24 cellular contexts compared by ENCODE assay signal in the genomic region with DNA sequence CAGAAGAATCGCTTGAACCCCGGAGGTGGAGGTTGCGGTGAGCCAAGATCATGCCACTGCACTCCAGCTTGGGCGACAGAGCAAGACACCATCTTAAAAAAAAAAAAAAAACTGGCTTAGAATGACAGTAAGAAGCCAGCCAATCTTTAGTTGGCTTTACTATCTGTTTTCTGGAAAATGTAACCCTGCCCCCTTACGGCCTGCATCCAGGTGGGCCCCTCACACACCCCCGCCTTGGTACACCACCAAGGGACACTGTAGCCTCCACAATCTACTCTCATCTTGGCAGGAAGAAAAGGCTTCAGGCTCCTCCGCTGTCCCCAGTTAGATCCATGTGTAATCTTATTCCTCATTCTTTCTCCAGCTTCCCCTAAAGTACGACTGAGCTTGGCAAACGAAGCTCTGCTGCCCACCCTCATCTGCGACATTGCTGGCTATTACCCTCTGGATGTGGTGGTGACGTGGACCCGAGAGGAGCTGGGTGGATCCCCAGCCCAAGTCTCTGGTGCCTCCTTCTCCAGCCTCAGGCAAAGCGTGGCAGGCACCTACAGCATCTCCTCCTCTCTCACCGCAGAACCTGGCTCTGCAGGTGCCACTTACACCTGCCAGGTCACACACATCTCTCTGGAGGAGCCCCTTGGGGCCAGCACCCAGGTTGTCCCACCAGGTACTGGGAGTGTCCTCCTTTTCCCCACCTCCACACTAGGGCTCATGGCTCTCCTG. TPM values are rescaled to one million over a fixed set of nuclear protein-coding genes. Genes with fewer than 3 reads are reported as not detected.
DNase-seq lines count a peak whose midpoint lies in the region; ATAC-seq and TF ChIP-seq lines count a peak whose summit lies in the region.
"Had no signal": no experiment of that assay in that cellular context is flagged by ENCODE, and none has a peak within 500 bp of the region (broad histone marks: within the 10 kb centered on the region; RNA-seq: fewer than 3 reads in every experiment).

No MANE protein-coding gene starts in this region.

- TF ChIP-seq CTCF in adrenal gland (IDR thresholded peaks at IDR 0.05): no peak
- TF ChIP-seq CTCF in breast epithelium (IDR thresholded peaks at IDR 0.05): no peak

- H3K9me3 ChIP-seq in adrenal gland (replicated peaks in 1 of 3) (no peaks in the 10 kb centered on the region), breast epithelium (no peaks in the 10 kb centered on the region)
- H3K9me3 ChIP-seq: body of pancreas, esophagus muscularis mucosa, lower lobe of right lung, psoas muscle, stomach, uterus had no signal

- peaks cover 96% of the 10 kb centered on the region for H3K36me3 Mint-ChIP-seq in activated T-cell treated with anti-CD3 and anti-CD28 coated beads, Interleukin-2, amount 50 U/mL, for 24 hours (ENCODE audit: low read depth)
- peaks cover 58% of the 10 kb centered on the region for H3K36me3 Mint-ChIP-seq in activated T-cell treated with anti-CD3 and anti-CD28 coated beads, Interleukin-2, amount 50 U/mL, for 4 hours (ENCODE audit: insufficient read depth)
- peaks cover 62% of the 10 kb centered on the region for H3K36me3 Mint-ChIP-seq in activated naive CD8-positive, alpha-beta T cell treated with anti-CD3 and anti-CD28 coated beads, Interleukin-2, amount 10 ng/mL, durations not matched to agents 7 days and 5 days
- peaks cover 100% of the 10 kb centered on the region for H3K36me3 Mint-ChIP-seq in stimulated activated effector memory CD8-positive, alpha-beta T cell treated with anti-CD3 and anti-CD28 coated beads, Interleukin-12 subunit alpha, Interleukin-12 subunit beta, amount 100 ng/mL, for 72 hours

- POLR2A ChIA-PET in activated naive CD8-positive, alpha-beta T cell treated with anti-CD3 and anti-CD28 coated beads, Interleukin-2, amount 10 ng/mL, durations not matched to agents 7 days and 5 days (lab: Charles Lee): interaction anchor here (0.6 to 11.1 kb wide), 9 partner anchors 7 to 225 kb away, joined by 3 to 177 read pairs (median 7); a partner anchor contains a TSS

- TF ChIP-seq POLR2A in adrenal gland (IDR thresholded peaks at IDR 0.05) (no peak), breast epithelium (IDR thresholded peaks at IDR 0.05) (no peak)

- no peak overlapping the region for H3K4me3 ChIP-seq in adrenal gland
- H3K4me3 ChIP-seq in breast epithelium: no peak overlapping the region
- H3K4me3 ChIP-seq: body of pancreas, esophagus muscularis mucosa, lower lobe of right lung, psoas muscle, stomach, uterus had no signal

- H3K4me1 Mint-ChIP-seq in activated T-cell treated with anti-CD3 and anti-CD28 coated beads, Interleukin-2, amount 50 U/mL, for 24 hours (ENCODE audit: low read depth): peaks cover 83% of the 10 kb centered on the region
- H3K4me1 Mint-ChIP-seq in activated T-cell treated with anti-CD3 and anti-CD28 coated beads, Interleukin-2, amount 50 U/mL, for 4 hours (ENCODE audit: low read depth): peaks cover 81% of the 10 kb centered on the region
- peaks cover 60% of the 10 kb centered on the region for H3K4me1 Mint-ChIP-seq in activated naive CD8-positive, alpha-beta T cell treated with anti-CD3 and anti-CD28 coated beads, Interleukin-2, amount 10 ng/mL, durations not matched to agents 7 days and 5 days
- H3K4me1 Mint-ChIP-seq in stimulated activated effector memory CD8-positive, alpha-beta T cell treated with anti-CD3 and anti-CD28 coated beads, Interleukin-12 subunit alpha, Interleukin-12 subunit beta, amount 100 ng/mL, for 72 hours: peaks cover 69% of the 10 kb centered on the region
- H3K4me1 Mint-ChIP-seq: nephron had no signal

- no peaks in the 10 kb centered on the region for H3K27me3 Mint-ChIP-seq in activated T-cell treated with anti-CD3 and anti-CD28 coated beads, Interleukin-2, amount 50 U/mL, for 24 hours
- H3K27me3 Mint-ChIP-seq in activated T-cell treated with anti-CD3 and anti-CD28 coated beads, Interleukin-2, amount 50 U/mL, for 4 hours (ENCODE audit: low read depth): no peaks in the 10 kb centered on the region
- no peaks in the 10 kb centered on the region for H3K27me3 Mint-ChIP-seq in activated naive CD8-positive, alpha-beta T cell treated with anti-CD3 and anti-CD28 coated beads, Interleukin-2, amount 10 ng/mL, durations not matched to agents 7 days and 5 days

- no peaks in the 10 kb centered on the region for H3K9me3 Mint-ChIP-seq in activated T-cell treated with anti-CD3 and anti-CD28 coated beads, Interleukin-2, amount 50 U/mL, for 24 hours
- H3K9me3 Mint-ChIP-seq in activated T-cell treated with anti-CD3 and anti-CD28 coated beads, Interleukin-2, amount 50 U/mL, for 4 hours: no peaks in the 10 kb centered on the region
- H3K9me3 Mint-ChIP-seq in activated naive CD8-positive, alpha-beta T cell treated with anti-CD3 and anti-CD28 coated beads, Interleukin-2, amount 10 ng/mL, durations not matched to agents 7 days and 5 days: no peaks in the 10 kb centered on the region
- H3K9me3 Mint-ChIP-seq in stimulated activated effector memory CD8-positive, alpha-beta T cell treated with anti-CD3 and anti-CD28 coated beads, Interleukin-12 subunit alpha, Interleukin-12 subunit beta, amount 100 ng/mL, for 72 hours: no peaks in the 10 kb centered on the region
- H3K9me3 Mint-ChIP-seq: nephron had no signal

- H3K36me3 ChIP-seq in adrenal gland (replicated peaks in 1 of 2) (peaks cover 0 to 80% of the 10 kb centered on the region in 2 donors), breast epithelium (peaks cover 14% of the 10 kb centered on the region)
- H3K36me3 ChIP-seq: uterus had no signal

- no peak for ATAC-seq in activated T-cell treated with anti-CD3 and anti-CD28 coated beads, Interleukin-2, amount 50 U/mL, for 4 hours
- ATAC-seq in activated naive CD8-positive, alpha-beta T cell treated with anti-CD3 and anti-CD28 coated beads, Interleukin-2, amount 10 ng/mL, durations not matched to agents 7 days and 5 days (ENCODE audit: low read depth): no peak
- no peak for ATAC-seq in stimulated activated effector memory CD8-positive, alpha-beta T cell treated with anti-CD3 and anti-CD28 coated beads, Interleukin-12 subunit alpha, Interleukin-12 subunit beta, amount 100 ng/mL, for 72 hours
- ATAC-seq: body of pancreas, HCT116, lower lobe of right lung, psoas muscle had no signal

- peak; percentile 32 for DNase-seq in activated T-cell treated with anti-CD3 and anti-CD28 coated beads, Interleukin-2, amount 50 U/mL, for 24 hours
- no peak for DNase-seq in activated T-cell treated with anti-CD3 and anti-CD28 coated beads, Interleukin-2, amount 50 U/mL, for 4 hours
- peak; percentile 73 for DNase-seq in NCI-H1436 (lab: John Stamatoyannopoulos, UW)
- DNase-seq in activated naive CD8-positive, alpha-beta T cell treated with anti-CD3 and anti-CD28 coated beads, Interleukin-2, amount 10 ng/mL, durations not matched to agents 7 days and 5 days: no peak
- no peak for DNase-seq in stimulated activated effector memory CD8-positive, alpha-beta T cell treated with anti-CD3 and anti-CD28 coated beads, Interleukin-12 subunit alpha, Interleukin-12 subunit beta, amount 100 ng/mL, for 72 hours (ENCODE audit: low spot score in 2 of 2)
- DNase-seq in adrenal gland: no peak
- DNase-seq in breast epithelium (ENCODE audit: low spot score in 2 of 2): no peak
- DNase-seq in KG1 (lab: John Stamatoyannopoulos, UW): no peak
- DNase-seq: body of pancreas; GDM1; lower lobe of right lung; NCI-H1417 treated with DMSO at 0.1 percent for 48 hours; psoas muscle; Right ventricle myocardium superior; stimulated activated CD4-positive, alpha-beta T cell treated with anti-CD3 and anti-CD28 coated beads, Interleukin-12 subunit alpha, Interleukin-12 subunit beta, amount 100 ng/mL, for 4 hours; stomach; T-helper 9 cell; uterus had no signal

- intact Hi-C loops in adrenal gland (cut with DNase I): no loop called here
- intact Hi-C loops in breast epithelium (cut with DNase I; ENCODE audit: low total_unique reads): no loop called here

- peaks cover under 1 to 1% of the 10 kb centered on the region in 2 donors for H3K4me1 ChIP-seq in adrenal gland (replicated peaks in 1 of 2)
- H3K4me1 ChIP-seq in breast epithelium: no peaks in the 10 kb centered on the region
- H3K4me1 ChIP-seq: uterus had no signal

- peak overlapping the region; percentile 82 for H3K27ac Mint-ChIP-seq in activated T-cell treated with anti-CD3 and anti-CD28 coated beads, Interleukin-2, amount 50 U/mL, for 24 hours
- peak overlapping the region; percentile 71 for H3K27ac Mint-ChIP-seq in activated naive CD8-positive, alpha-beta T cell treated with anti-CD3 and anti-CD28 coated beads, Interleukin-2, amount 10 ng/mL, durations not matched to agents 7 days and 5 days
- peak overlapping the region; percentile 100 for H3K27ac Mint-ChIP-seq in stimulated activated effector memory CD8-positive, alpha-beta T cell treated with anti-CD3 and anti-CD28 coated beads, Interleukin-12 subunit alpha, Interleukin-12 subunit beta, amount 100 ng/mL, for 72 hours
- H3K27ac Mint-ChIP-seq: nephron had no signal

- H3K27me3 ChIP-seq in adrenal gland: no peaks in the 10 kb centered on the region
- H3K27me3 ChIP-seq in breast epithelium: no peaks in the 10 kb centered on the region
- H3K27me3 ChIP-seq: body of pancreas, esophagus muscularis mucosa, stomach, uterus had no signal

- WGBS in adrenal gland, 4 donors: 95 to 97% (median 96%) methylated on average over 14 of the region's 14 CpGs

- no peak overlapping the region for H3K4me3 Mint-ChIP-seq in activated T-cell treated with anti-CD3 and anti-CD28 coated beads, Interleukin-2, amount 50 U/mL, for 24 hours
- H3K4me3 Mint-ChIP-seq in activated T-cell treated with anti-CD3 and anti-CD28 coated beads, Interleukin-2, amount 50 U/mL, for 4 hours: no peak overlapping the region
- H3K4me3 Mint-ChIP-seq in activated naive CD8-positive, alpha-beta T cell treated with anti-CD3 and anti-CD28 coated beads, Interleukin-2, amount 10 ng/mL, durations not matched to agents 7 days and 5 days: no peak overlapping the region
- H3K4me3 Mint-ChIP-seq in stimulated activated effector memory CD8-positive, alpha-beta T cell treated with anti-CD3 and anti-CD28 coated beads, Interleukin-12 subunit alpha, Interleukin-12 subunit beta, amount 100 ng/mL, for 72 hours: no peak overlapping the region
- H3K4me3 Mint-ChIP-seq: nephron had no signal

- H3K27ac ChIP-seq in adrenal gland: no peak overlapping the region
- H3K27ac ChIP-seq in breast epithelium: no peak overlapping the region
- H3K27ac ChIP-seq: body of pancreas, esophagus muscularis mucosa, lower lobe of right lung, psoas muscle, stomach, uterus had no signal

RNA-seq across cellular contexts. Expression of a gene that starts 6.6 kb away (rescaled TPM):
- 10 to 100 TPM; 24.4 to 36.6 (median 30.0) TPM for total RNA-seq in activated T-cell treated with anti-CD3 and anti-CD28 coated beads, Interleukin-2, amount 50 U/mL, for 4 hours
- 10 to 100 TPM; 49.4 to 50.1 TPM for total RNA-seq in activated naive CD8-positive, alpha-beta T cell treated with anti-CD3 and anti-CD28 coated beads, Interleukin-2, amount 10 ng/mL, durations not matched to agents 7 days and 5 days
- total RNA-seq in adrenal gland: 10 to 100 TPM; 19.4 to 42.4 (median 35.7) TPM
- polyA plus RNA-seq in adrenal gland: 10 to 100 TPM; 13.8 to 41.6 (median 26.5) TPM
- total RNA-seq in breast epithelium: 10 to 100 TPM; 16.5 to 24.6 (median 22.9) TPM

RNA-seq across cellular contexts. Expression of a gene that starts 12.0 kb away (rescaled TPM):
- total RNA-seq in activated T-cell treated with anti-CD3 and anti-CD28 coated beads, Interleukin-2, amount 50 U/mL, for 4 hours: 10 to 100 TPM; 17.1 to 22.9 (median 21.6) TPM
- total RNA-seq in activated naive CD8-positive, alpha-beta T cell treated with anti-CD3 and anti-CD28 coated beads, Interleukin-2, amount 10 ng/mL, durations not matched to agents 7 days and 5 days: 10 to 100 TPM; 65.5 to 72.1 TPM
- 10 to 100 TPM in 3 of 8 donors, 1 to 10 TPM in 5; 5.1 to 16.8 (median 9.1) TPM for total RNA-seq in adrenal gland
- polyA plus RNA-seq in adrenal gland: 10 to 100 TPM in 1 of 3 donors, 1 to 10 TPM in 2; 7.3 to 26.7 (median 9.6) TPM
- 10 to 100 TPM in 2 of 3 donors, 1 to 10 TPM in 1; 8.2 to 12.5 (median 11.1) TPM for total RNA-seq in breast epithelium

RNA-seq across cellular contexts. Expression of a gene that starts 13.7 kb away (rescaled TPM):
- 100 to 1,000 TPM in 1 of 3 donors, 10 to 100 TPM in 2; 52.3 to 100 (median 89.8) TPM for total RNA-seq in activated T-cell treated with anti-CD3 and anti-CD28 coated beads, Interleukin-2, amount 50 U/mL, for 4 hours
- 100 to 1,000 TPM; 152 to 158 TPM for total RNA-seq in activated naive CD8-positive, alpha-beta T cell treated with anti-CD3 and anti-CD28 coated beads, Interleukin-2, amount 10 ng/mL, durations not matched to agents 7 days and 5 days
- total RNA-seq in adrenal gland (1 to 10 TPM in 2 of 8 donors, under 1 TPM in 5, not detected in 1; 0.18 to 8.9 (median 0.55) TPM), breast epithelium (1 to 10 TPM in 2 of 3 donors, under 1 TPM in 1; 0.64 to 4.3 (median 2.6) TPM)
- polyA plus RNA-seq in adrenal gland: 1 to 10 TPM in 2 of 3 donors, under 1 TPM in 1; 0.77 to 2.1 (median 1.1) TPM
- total RNA-seq: body of pancreas, dermis microvascular lymphatic vessel endothelial cell, NCI-H460 had no signal
- polyA plus RNA-seq: AG04450 had no signal

RNA-seq across cellular contexts. Expression of a gene that starts 34.6 kb away (rescaled TPM):
- 100 to 1,000 TPM; 249 to 262 (median 256) TPM for total RNA-seq in activated T-cell treated with anti-CD3 and anti-CD28 coated beads, Interleukin-2, amount 50 U/mL, for 4 hours
- 100 to 1,000 TPM; 169 to 170 TPM for total RNA-seq in activated naive CD8-positive, alpha-beta T cell treated with anti-CD3 and anti-CD28 coated beads, Interleukin-2, amount 10 ng/mL, durations not matched to agents 7 days and 5 days
- total RNA-seq in adrenal gland (100 to 1,000 TPM in 5 of 8 donors, 10 to 100 TPM in 3; 64.7 to 221 (median 145) TPM), breast epithelium (10 to 100 TPM; 58.5 to 72.1 (median 62.4) TPM)
- polyA plus RNA-seq in adrenal gland: 100 to 1,000 TPM in 1 of 3 donors, 10 to 100 TPM in 2; 67.2 to 161 (median 83.3) TPM

RNA-seq across cellular contexts. Expression of a gene that starts 35.5 kb away (rescaled TPM):
- 10 to 100 TPM; 29.8 to 36.1 (median 32.9) TPM for total RNA-seq in activated T-cell treated with anti-CD3 and anti-CD28 coated beads, Interleukin-2, amount 50 U/mL, for 4 hours
- 100 to 1,000 TPM; 147 to 157 TPM for total RNA-seq in activated naive CD8-positive, alpha-beta T cell treated with anti-CD3 and anti-CD28 coated beads, Interleukin-2, amount 10 ng/mL, durations not matched to agents 7 days and 5 days
- total RNA-seq in adrenal gland: 10 to 100 TPM; 11.5 to 33.9 (median 23.7) TPM
- 10 to 100 TPM in 1 of 3 donors, 1 to 10 TPM in 2; 6.6 to 10.1 (median 10.0) TPM for polyA plus RNA-seq in adrenal gland
- 10 to 100 TPM; 21.6 to 66.7 (median 53.9) TPM for total RNA-seq in breast epithelium

Comparison
In these comparisons a context has a peak if more than half of its experiments do, and no peak if none do; other contexts are left out.
1. DNase-seq: peak in activated T-cell treated with anti-CD3 and anti-CD28 coated beads, Interleukin-2, amount 50 U/mL, for 24 hours (single experiment) and NCI-H1436 (single experiment); none in activated T-cell treated with anti-CD3 and anti-CD28 coated beads, Interleukin-2, amount 50 U/mL, for 4 hours (single experiment), activated naive CD8-positive, alpha-beta T cell treated with anti-CD3 and anti-CD28 coated beads, Interleukin-2, amount 10 ng/mL, durations not matched to agents 7 days and 5 days (single experiment), stimulated activated effector memory CD8-positive, alpha-beta T cell treated with anti-CD3 and anti-CD28 coated beads, Interleukin-12 subunit alpha, Interleukin-12 subunit beta, amount 100 ng/mL, for 72 hours (0 of 2), adrenal gland (0 of 7), breast epithelium (0 of 2) and KG1 (single experiment).
2. RNA of a gene that starts 13.7 kb away (total RNA-seq): 152 to 158 TPM in activated naive CD8-positive, alpha-beta T cell treated with anti-CD3 and anti-CD28 coated beads, Interleukin-2, amount 10 ng/mL, durations not matched to agents 7 days and 5 days and 52.3 to 100 TPM in activated T-cell treated with anti-CD3 and anti-CD28 coated beads, Interleukin-2, amount 50 U/mL, for 4 hours; 0.64 to 4.3 TPM in breast epithelium and 0.18 to 8.9 TPM in adrenal gland; every median in the first group is over 4 times any median in the second.
3. Peak in every context shown above with its lines, with median percentiles within 50 percentile points of each other: H3K27ac Mint-ChIP-seq.